ENCODE assay signal across 11 cellular contexts in the genomic region with DNA sequence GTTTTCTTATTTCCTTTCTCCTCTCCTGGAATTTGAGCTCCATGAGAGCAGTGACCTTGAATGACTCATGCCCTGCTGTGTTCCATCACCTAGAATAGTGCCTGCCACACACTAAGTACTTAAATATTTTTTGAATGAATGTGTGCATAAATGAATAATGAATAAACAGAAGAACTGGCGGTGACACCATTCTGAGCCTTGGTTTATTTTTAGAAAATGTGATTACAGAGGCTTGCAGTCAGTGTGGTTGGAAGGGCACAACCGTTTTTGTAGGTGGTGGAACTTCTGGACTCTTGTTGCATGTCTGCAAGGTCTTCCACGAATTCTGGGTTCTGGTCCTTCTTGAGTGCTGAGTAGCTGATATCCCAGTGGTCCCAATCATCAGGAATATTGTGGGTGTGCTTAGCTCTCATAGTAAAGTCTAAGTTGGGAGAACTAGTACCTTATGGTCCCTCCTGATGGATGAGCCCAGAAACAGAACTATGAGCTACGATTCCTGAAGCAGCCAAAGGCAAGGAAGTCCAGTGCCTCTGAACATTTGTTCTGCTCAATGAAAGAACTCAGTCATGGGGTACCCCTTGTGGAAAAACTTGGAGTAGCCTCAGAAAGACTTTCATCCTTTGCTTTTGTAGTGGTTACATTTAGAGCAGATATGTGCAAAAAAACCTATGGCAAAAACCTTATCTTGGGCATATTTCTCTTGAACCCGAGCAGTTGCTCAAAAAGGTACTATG. TPM values are rescaled to one million over a fixed set of nuclear protein-coding genes. Genes with fewer than 3 reads are reported as not detected.
DNase-seq lines count a peak whose midpoint lies in the region; ATAC-seq and TF ChIP-seq lines count a peak whose summit lies in the region.
"Had no signal": no experiment of that assay in that cellular context is flagged by ENCODE, and none has a peak within 500 bp of the region (broad histone marks: within the 10 kb centered on the region; RNA-seq: fewer than 3 reads in every experiment).

No MANE protein-coding gene starts in this region.

- RAD21 ChIA-PET in HCT116 (lab: Charles Lee; ENCODE audit: low non-redundant PET in 1 of 2, low total read pairs in 2 of 2, uncharacterized antibody in 2 of 2, unreplicated experiment in 2 of 2) = no interaction called here

- H3K9ac ChIP-seq in HCT116 (ENCODE audit: low read length) = peak overlapping the region; percentile 37
- peak overlapping the region; percentile 2 for H3K9ac ChIP-seq in smooth muscle cell (ENCODE audit: low read depth)
- H3K9ac ChIP-seq: parathyroid adenoma had no signal

- H3K4me1 ChIP-seq in HCT116 (ENCODE audit: control insufficient read depth in 1 of 2, insufficient read depth in 2 of 2, low read length in 2 of 2) (peaks cover 15 to 31% of the 10 kb centered on the region in 2 experiments), heart left ventricle (peaks cover 0 to 34% (median 11%) of the 10 kb centered on the region in 12 donors), smooth muscle cell (ENCODE audit: low read depth) (peaks cover 11% of the 10 kb centered on the region)
- H3K4me1 ChIP-seq: parathyroid adenoma had no signal

- peaks cover 2% of the 10 kb centered on the region for H3K36me3 Mint-ChIP-seq in activated B cell treated with CpG ODN at 0.5 μM for 24 hours (ENCODE audit: low read depth)
- H3K36me3 Mint-ChIP-seq in activated T-cell treated with anti-CD3 and anti-CD28 coated beads, Interleukin-2, amount 50 U/mL, for 72 hours (ENCODE audit: insufficient read depth in 2 of 2) = no peaks in the 10 kb centered on the region
- peaks cover 2% of the 10 kb centered on the region for H3K36me3 Mint-ChIP-seq in T-helper 17 cell (ENCODE audit: low read depth)

- H2AFZ ChIP-seq in HCT116 (ENCODE audit: low read depth, low read length, poor library complexity, severe bottlenecking) = peak overlapping the region; percentile 87
- H2AFZ ChIP-seq in smooth muscle cell (ENCODE audit: low read depth) = no peak overlapping the region
- H2AFZ ChIP-seq: parathyroid adenoma had no signal

- H4K20me1 ChIP-seq in HCT116 (ENCODE audit: insufficient read depth) = no peaks in the 10 kb centered on the region
- H4K20me1 ChIP-seq in smooth muscle cell (ENCODE audit: low read depth) = no peaks in the 10 kb centered on the region

- H3K27me3 ChIP-seq in HCT116 (ENCODE audit: insufficient read depth, low read length) (no peaks in the 10 kb centered on the region), heart left ventricle (no peaks in the 10 kb centered on the region), smooth muscle cell (ENCODE audit: low read depth) (no peaks in the 10 kb centered on the region)

- peak overlapping the region in 1 of 2 experiments; percentile 41; a peak in 2 of 4 replicates for H3K4me3 ChIP-seq in HCT116 (replicated peaks in 1 of 2; ENCODE audit: low read depth in 1 of 2, low read length in 2 of 2)
- no peak overlapping the region for H3K4me3 ChIP-seq in heart left ventricle
- H3K4me3 ChIP-seq in smooth muscle cell = no peak overlapping the region

- ATAC-seq in HCT116 = peak; percentile 89
- ATAC-seq in activated B cell treated with CpG ODN at 0.5 μM for 24 hours (ENCODE audit: low read depth) = no peak
- peak; percentile 88 to 98 (median 92) for ATAC-seq in heart left ventricle
- ATAC-seq in HG03025 (IDR thresholded peaks at IDR 0.05; ENCODE audit: low FRiP score, unreplicated experiment) = no peak
- no peak for ATAC-seq in activated T-cell treated with anti-CD3 and anti-CD28 coated beads, Interleukin-2, amount 50 U/mL, for 72 hours (replicated peaks in 1 of 2)
- ATAC-seq in T-helper 17 cell = no peak
- ATAC-seq: activated CD8-positive, alpha-beta T cell treated with anti-CD3 and anti-CD28 coated beads for 36 hours had no signal

- TF ChIP-seq POLR2A in HCT116 (IDR thresholded peaks at IDR 0.05; ENCODE audit: borderline replicate concordance, extremely low read depth, insufficient read depth, insufficient read length) = no peak
- TF ChIP-seq POLR2A in heart left ventricle (IDR thresholded peaks at IDR 0.05) = no peak

- no peaks in the 10 kb centered on the region for H3K9me2 ChIP-seq in HCT116 (ENCODE audit: insufficient read depth)

- TF ChIP-seq CTCF in HCT116 (IDR thresholded peaks at IDR 0.05 in 2 of 3, conservative IDR thresholded peaks at IDR 0.05 in 1 of 3; ENCODE audit: borderline replicate concordance in 1 of 3, insufficient read depth in 1 of 3, low read depth in 2 of 3, low read length in 2 of 3) = peak in 2 of 3 experiments; percentile 10 to 23; a peak in 1 of 6 replicates
- no peak for TF ChIP-seq CTCF in activated B cell treated with CpG ODN at 0.5 μM for 24 hours (IDR thresholded peaks at IDR 0.05)
- peak in 4 of 12 donors; percentile 10 to 30 (median 20) for TF ChIP-seq CTCF in heart left ventricle (IDR thresholded peaks at IDR 0.05)
- TF ChIP-seq CTCF in smooth muscle cell (IDR thresholded peaks at IDR 0.05; ENCODE audit: borderline replicate concordance, insufficient read depth, poor library complexity, severe bottlenecking) = no peak

- H3K27ac Mint-ChIP-seq in activated B cell treated with CpG ODN at 0.5 μM for 24 hours (peak overlapping the region; percentile 27), T-helper 17 cell (no peak overlapping the region)
- no peak overlapping the region for H3K27ac Mint-ChIP-seq in activated T-cell treated with anti-CD3 and anti-CD28 coated beads, Interleukin-2, amount 50 U/mL, for 72 hours
- H3K27ac Mint-ChIP-seq: activated CD8-positive, alpha-beta T cell treated with anti-CD3 and anti-CD28 coated beads for 36 hours had no signal

- POLR2A ChIA-PET in HCT116 (lab: Charles Lee) (interaction anchor here (1.0 to 1.7 kb wide), 3 partner anchors 20 to 29 kb away, joined by 3 to 5 read pairs (median 4); a partner anchor contains a TSS), activated B cell treated with CpG ODN at 0.5 μM for 24 hours (lab: Charles Lee) (interaction anchor here (1.1 to 7.1 kb wide), 2 partner anchors 26 to 32 kb away, joined by 3 to 189 read pairs; a partner anchor contains a TSS)

- peak; percentile 12; the same call in 1 of the 2 replicates for TF ChIP-seq RAD21 in HCT116 (IDR thresholded peaks at IDR 0.05; ENCODE audit: low read depth)

- peaks cover 17% of the 10 kb centered on the region for H3F3A ChIP-seq in smooth muscle cell (ENCODE audit: low read depth)

- H3K9me3 Mint-ChIP-seq in activated B cell treated with CpG ODN at 0.5 μM for 24 hours = no peaks in the 10 kb centered on the region
- H3K9me3 Mint-ChIP-seq in activated T-cell treated with anti-CD3 and anti-CD28 coated beads, Interleukin-2, amount 50 U/mL, for 72 hours = no peaks in the 10 kb centered on the region
- H3K9me3 Mint-ChIP-seq: activated CD8-positive, alpha-beta T cell treated with anti-CD3 and anti-CD28 coated beads for 36 hours had no signal

- intact Hi-C loops in HCT116 (cut with micrococcal nuclease) (no loop called here), activated B cell treated with CpG ODN at 0.5 μM for 24 hours (cut with micrococcal nuclease) (no loop called here), heart left ventricle (cut with DNase I) (loop anchor here in 2 of 10 donors (1.0 to 5.0 kb wide), 2 partner anchors 27 to 44 kb away; a partner anchor contains a TSS)

- H3K36me3 ChIP-seq in HCT116 (ENCODE audit: control insufficient read depth in 1 of 2, insufficient read depth in 2 of 2, low read length in 2 of 2) = no peaks in the 10 kb centered on the region
- H3K36me3 ChIP-seq in heart left ventricle = no peaks in the 10 kb centered on the region
- no peaks in the 10 kb centered on the region for H3K36me3 ChIP-seq in smooth muscle cell (ENCODE audit: low read depth)

- H3K4me3 Mint-ChIP-seq in activated B cell treated with CpG ODN at 0.5 μM for 24 hours (no peak overlapping the region), T-helper 17 cell (no peak overlapping the region)
- H3K4me3 Mint-ChIP-seq in activated T-cell treated with anti-CD3 and anti-CD28 coated beads, Interleukin-2, amount 50 U/mL, for 72 hours = no peak overlapping the region
- H3K4me3 Mint-ChIP-seq: activated CD8-positive, alpha-beta T cell treated with anti-CD3 and anti-CD28 coated beads for 36 hours had no signal

- H3K79me2 ChIP-seq in HCT116 (ENCODE audit: insufficient read depth, low read length) (no peaks in the 10 kb centered on the region), smooth muscle cell (ENCODE audit: low read depth) (no peaks in the 10 kb centered on the region)
- H3K79me2 ChIP-seq: parathyroid adenoma had no signal

- DNase-seq in HCT116 (ENCODE audit: low read depth, low spot score) = peak; percentile 83
- DNase-seq in activated B cell treated with CpG ODN at 0.5 μM for 24 hours = no peak
- DNase-seq in heart left ventricle = peak in 4 of 5 donors; percentile 15 to 46 (median 29)
- DNase-seq in smooth muscle cell (lab: John Stamatoyannopoulos, UW; ENCODE audit: unreplicated experiment) = no peak
- DNase-seq in activated CD8-positive, alpha-beta memory T cell treated with anti-CD3 and anti-CD28 coated beads for 24 hours = no peak
- DNase-seq in activated T-cell treated with anti-CD3 and anti-CD28 coated beads, Interleukin-2, amount 50 U/mL, for 72 hours = no peak
- no peak for DNase-seq in T-helper 17 cell
- DNase-seq: activated CD8-positive, alpha-beta T cell treated with anti-CD3 and anti-CD28 coated beads for 36 hours; NCI-H748 treated with DMSO at 0.1 percent for 48 hours had no signal

- H3K4me2 ChIP-seq in HCT116 (ENCODE audit: low read length) (peak overlapping the region; percentile 76), smooth muscle cell (peak overlapping the region; percentile 52)

- H3K27me3 Mint-ChIP-seq in activated B cell treated with CpG ODN at 0.5 μM for 24 hours (no peaks in the 10 kb centered on the region), T-helper 17 cell (peaks cover 46% of the 10 kb centered on the region)
- H3K27me3 Mint-ChIP-seq in activated T-cell treated with anti-CD3 and anti-CD28 coated beads, Interleukin-2, amount 50 U/mL, for 72 hours (ENCODE audit: low read depth) = peaks cover 6% of the 10 kb centered on the region

- H3K9me3 ChIP-seq in HCT116 (ENCODE audit: control insufficient read depth in 1 of 2, insufficient read depth in 1 of 2, low read depth in 1 of 2, low read length in 2 of 2) (no peaks in the 10 kb centered on the region), heart left ventricle (no peaks in the 10 kb centered on the region), smooth muscle cell (replicated peaks; ENCODE audit: low read depth) (no peaks in the 10 kb centered on the region), T-helper 17 cell (ENCODE audit: control insufficient read depth, low read length, poor library complexity, severe bottlenecking) (no peaks in the 10 kb centered on the region)

- CTCF ChIA-PET in HCT116 (lab: Charles Lee) = interaction anchor here (0.7 to 1.0 kb wide), 2 partner anchors 11 to 548 kb away, joined by 3 to 4 read pairs; no protein-coding TSS in a partner anchor
- CTCF ChIA-PET in activated B cell treated with CpG ODN at 0.5 μM for 24 hours (lab: Charles Lee) = interaction anchor here (2.2 to 5.7 kb wide), 2 partner anchors 26 to 32 kb away, joined by 7 to 74 read pairs; a partner anchor contains a TSS

- H3K4me1 Mint-ChIP-seq in activated B cell treated with CpG ODN at 0.5 μM for 24 hours (peaks cover 77% of the 10 kb centered on the region), T-helper 17 cell (no peaks in the 10 kb centered on the region)
- H3K4me1 Mint-ChIP-seq in activated T-cell treated with anti-CD3 and anti-CD28 coated beads, Interleukin-2, amount 50 U/mL, for 72 hours (ENCODE audit: low read depth) = no peaks in the 10 kb centered on the region

- peak overlapping the region; percentile 55; the same call in 1 of the 2 replicates for H3K27ac ChIP-seq in HCT116 (ENCODE audit: low read depth, low read length)
- H3K27ac ChIP-seq in heart left ventricle = peak overlapping the region in 10 of 12 donors; percentile 8 to 72 (median 49)
- H3K27ac ChIP-seq in smooth muscle cell (ENCODE audit: low read depth) = peak overlapping the region; percentile 84
- H3K27ac ChIP-seq: parathyroid adenoma had no signal

- 45 to 51% (median 48%) methylated on average over 5 of the region's 5 CpGs for WGBS in heart left ventricle, 4 donors
- WGBS in smooth muscle cell (ENCODE audit: low lambda C conversion rate) = 34% methylated on average over 5 of the region's 5 CpGs

- BruUV-seq in HCT116 (replicated peaks; lab: Mats Ljungman, UMichigan) = no TSS peak

RNA-seq across cellular contexts. Expression of a gene that starts 28.8 kb away (rescaled TPM):
- 4.7 TPM for total RNA-seq in HCT116 (2021; ENCODE audit: unreplicated experiment)
- 1.7 and 2.5 TPM in 2 replicates for polyA plus RNA-seq in HCT116 (2012)
- total RNA-seq in activated B cell treated with CpG ODN at 0.5 μM for 24 hours = 34.5 and 40.5 TPM in 2 replicates
- total RNA-seq in heart left ventricle = 10 to 100 TPM in 7 of 9 donors, 1 to 10 TPM in 2; 8.3 to 66.0 (median 32.2) TPM
- polyA plus RNA-seq in heart left ventricle = 1 to 10 TPM; 6.8 to 8.8 TPM
- 4.4 and 6.0 TPM in 2 replicates for total RNA-seq in smooth muscle cell
- 10.3 and 10.6 TPM in 2 replicates for polyA plus RNA-seq in smooth muscle cell
- total RNA-seq in activated T-cell treated with anti-CD3 and anti-CD28 coated beads, Interleukin-2, amount 50 U/mL, for 72 hours = not detected
- total RNA-seq in T-helper 17 cell = under 1 TPM in 1 of 2 donors, not detected in 1; 0.37 TPM
- total RNA-seq: activated CD8-positive, alpha-beta T cell treated with anti-CD3 and anti-CD28 coated beads for 36 hours had no signal

RNA-seq across cellular contexts. Expression of a gene that starts 41.8 kb away (rescaled TPM):
- 0.17 TPM for total RNA-seq in HCT116 (2021; ENCODE audit: unreplicated experiment)
- polyA plus RNA-seq in HCT116 (2012) = 0.10 TPM in 1 of 2 replicates, not detected in the other
- 3.0 and 4.6 TPM in 2 replicates for total RNA-seq in activated B cell treated with CpG ODN at 0.5 μM for 24 hours
- 100 to 1,000 TPM in 1 of 9 donors, 10 to 100 TPM in 8; 19.9 to 109 (median 75.9) TPM for total RNA-seq in heart left ventricle
- polyA plus RNA-seq in heart left ventricle = 10 to 100 TPM in 1 of 2 donors, 1 to 10 TPM in 1; 7.5 to 18.2 TPM
- total RNA-seq in smooth muscle cell = 24.4 and 31.9 TPM in 2 replicates
- polyA plus RNA-seq in smooth muscle cell = 18.8 and 22.6 TPM in 2 replicates
- not detected for total RNA-seq in activated T-cell treated with anti-CD3 and anti-CD28 coated beads, Interleukin-2, amount 50 U/mL, for 72 hours
- 1 to 10 TPM in 1 of 2 donors, not detected in 1; 1.7 TPM for total RNA-seq in T-helper 17 cell
- total RNA-seq: activated CD8-positive, alpha-beta T cell treated with anti-CD3 and anti-CD28 coated beads for 36 hours had no signal

Comparison
In these comparisons a context has a peak if more than half of its experiments do, and no peak if none do; other contexts are left out.
1. ATAC-seq: peak in HCT116 (single experiment) and heart left ventricle (4 of 4); none in activated B cell treated with CpG ODN at 0.5 μM for 24 hours (single experiment), HG03025 (single experiment), activated T-cell treated with anti-CD3 and anti-CD28 coated beads, Interleukin-2, amount 50 U/mL, for 72 hours (0 of 2) and T-helper 17 cell (single experiment).
2. DNase-seq: peak in HCT116 (single experiment) and heart left ventricle (4 of 5); none in activated B cell treated with CpG ODN at 0.5 μM for 24 hours (single experiment), smooth muscle cell (single experiment), activated CD8-positive, alpha-beta memory T cell treated with anti-CD3 and anti-CD28 coated beads for 24 hours (single experiment), activated T-cell treated with anti-CD3 and anti-CD28 coated beads, Interleukin-2, amount 50 U/mL, for 72 hours (0 of 2) and T-helper 17 cell (0 of 3).
3. CTCF ChIP-seq: peak in HCT116 (2 of 3); none in activated B cell treated with CpG ODN at 0.5 μM for 24 hours (single experiment) and smooth muscle cell (single experiment).
4. Peak in every context shown above with its lines, with median percentiles within 50 percentile points of each other: H3K27ac ChIP-seq.